Comparison of ENCODE assay signal across 9 cellular contexts in genomic region chr15:75661041-75661778, GRCh38. TPM values are rescaled to one million over a fixed set of nuclear protein-coding genes. Genes with fewer than 3 reads are reported as not detected.
DNase-seq lines count a peak whose midpoint lies in the region; ATAC-seq and TF ChIP-seq lines count a peak whose summit lies in the region.
"Had no signal": no experiment of that assay in that cellular context is flagged by ENCODE, and none has a peak within 500 bp of the region (broad histone marks: within the 10 kb centered on the region; RNA-seq: fewer than 3 reads in every experiment).

No MANE protein-coding gene starts in this region.

- H3K4me1 Mint-ChIP-seq in stimulated activated naive B cell treated with anti-CD40 and anti-IgM and Interleukin-4, amounts not matched to agents 10 μg/mL and 1 μg/mL and 100 μg/mL, for 72 hours, result no peaks in the 10 kb centered on the region

- H3K4me3 ChIP-seq in AG10803 (ENCODE audit: low read length), result peak overlapping the region; percentile 36
- H3K4me3 ChIP-seq in SJSA1, result no peak overlapping the region

- H3K36me3 Mint-ChIP-seq in stimulated activated naive B cell treated with anti-CD40 and anti-IgM and Interleukin-4, amounts not matched to agents 10 μg/mL and 1 μg/mL and 100 μg/mL, for 72 hours, result no peaks in the 10 kb centered on the region

- H3K4me3 Mint-ChIP-seq in stimulated activated naive B cell treated with anti-CD40 and anti-IgM and Interleukin-4, amounts not matched to agents 10 μg/mL and 1 μg/mL and 100 μg/mL, for 72 hours, result no peak overlapping the region

- H3K36me3 ChIP-seq in SJSA1, result peaks cover 20% of the 10 kb centered on the region

- peak; percentile 96 for DNase-seq in AG10803 (ENCODE audit: low read depth)
- peak; percentile 63 to 94 for DNase-seq in SJSA1 (ENCODE audit: low read depth in 1 of 2, low spot score in 2 of 2)
- peak; percentile 86 for DNase-seq in fibroblast of the conjunctiva (ENCODE audit: low read depth)
- DNase-seq in non-pigmented ciliary epithelial cell (ENCODE audit: low read depth), result peak; percentile 66
- DNase-seq in stimulated activated naive B cell treated with anti-CD40 and anti-IgM and Interleukin-4, amounts not matched to agents 10 μg/mL and 1 μg/mL and 100 μg/mL, for 72 hours, result no peak
- DNase-seq: DND-41 had no signal

- H3K27ac Mint-ChIP-seq in stimulated activated naive B cell treated with anti-CD40 and anti-IgM and Interleukin-4, amounts not matched to agents 10 μg/mL and 1 μg/mL and 100 μg/mL, for 72 hours, result no peak overlapping the region

- H3K9me3 ChIP-seq in SJSA1 (replicated peaks), result no peaks in the 10 kb centered on the region

- H3K9me3 Mint-ChIP-seq in stimulated activated naive B cell treated with anti-CD40 and anti-IgM and Interleukin-4, amounts not matched to agents 10 μg/mL and 1 μg/mL and 100 μg/mL, for 72 hours, result no peaks in the 10 kb centered on the region

- H3K27me3 ChIP-seq in SJSA1 (replicated peaks), result no peaks in the 10 kb centered on the region

- ATAC-seq in stimulated activated naive B cell treated with anti-CD40 and anti-IgM and Interleukin-4, amounts not matched to agents 10 μg/mL and 1 μg/mL and 100 μg/mL, for 72 hours (replicated peaks), result no peak
- ATAC-seq in GM21529 (IDR thresholded peaks at IDR 0.05; ENCODE audit: unreplicated experiment) (no peak), HG03095 (IDR thresholded peaks at IDR 0.05; ENCODE audit: unreplicated experiment) (no peak), GM18867 (IDR thresholded peaks at IDR 0.05; ENCODE audit: unreplicated experiment) (no peak)

- no peak for TF ChIP-seq CTCF in AG10803 (conservative IDR thresholded peaks at IDR 0.05; ENCODE audit: low read length)

- H3K27me3 Mint-ChIP-seq in stimulated activated naive B cell treated with anti-CD40 and anti-IgM and Interleukin-4, amounts not matched to agents 10 μg/mL and 1 μg/mL and 100 μg/mL, for 72 hours, result peaks cover 0 to 12% of the 10 kb centered on the region in 2 donors

- H3K4me1 ChIP-seq in SJSA1 (replicated peaks), result peaks cover 24% of the 10 kb centered on the region

- peak overlapping the region; percentile 82 for H3K27ac ChIP-seq in SJSA1

RNA-seq across cellular contexts. Expression of gene SNX33, which starts 13.5 kb away (rescaled TPM):
- 4.8 and 6.1 TPM in 2 replicates for total RNA-seq in SJSA1 (2014; rRNA removed; shearing (Covaris generic))

RNA-seq across cellular contexts. Expression of gene IMP3, which starts 21.2 kb away (rescaled TPM):
- 85.3 and 101 TPM in 2 replicates for total RNA-seq in SJSA1 (2014; rRNA removed; shearing (Covaris generic))

RNA-seq across cellular contexts. Expression of gene SNUPN, which starts 35.7 kb away (rescaled TPM):
- total RNA-seq in SJSA1 (2014; rRNA removed; shearing (Covaris generic)), result 26.0 and 31.7 TPM in 2 replicates

RNA-seq across cellular contexts. Expression of gene CSPG4, which starts 51.4 kb away (rescaled TPM):
- 0.32 and 0.41 TPM in 2 replicates for total RNA-seq in SJSA1 (2014; rRNA removed; shearing (Covaris generic))
